In the genomic region with DNA sequence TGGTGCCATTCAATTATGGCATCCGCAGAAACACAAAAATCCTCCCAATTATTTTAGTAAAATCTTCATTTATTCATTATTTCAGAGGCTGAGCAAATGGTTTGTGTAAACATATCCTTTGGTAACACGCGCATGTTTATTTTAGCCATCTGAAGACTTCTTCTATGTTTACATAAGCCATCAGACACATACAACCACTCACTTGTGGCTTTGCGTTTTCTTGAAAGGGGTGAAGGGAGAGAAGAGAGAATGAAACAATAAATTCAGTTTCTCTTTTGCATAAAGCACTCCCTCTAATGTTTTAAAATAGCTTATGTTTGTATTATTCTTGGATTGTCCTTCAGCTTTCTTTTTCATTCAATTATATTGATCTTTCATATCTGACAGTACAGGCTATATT, we compare ENCODE assay signal across 3 cellular contexts.
TF ChIP-seq lines count a peak whose summit lies in the region.

No MANE protein-coding gene starts in this region.

TF ChIP-seq in SK-N-SH, 30 proteins besides CTCF, POLR2A, EP300 and RAD21:
- TF ChIP-seq IRF3 (IDR thresholded peaks at IDR 0.05; ENCODE audit: low read depth, low read length) (no peak), GATA2 (CRISPR knock-in tag; IDR thresholded peaks at IDR 0.05) (no peak), CHD2 (IDR thresholded peaks at IDR 0.05; ENCODE audit: low read length, partially characterized antibody) (no peak), ELF1 (IDR thresholded peaks at IDR 0.05) (no peak), RCOR1 (IDR thresholded peaks at IDR 0.05; ENCODE audit: low read length) (no peak), RFX5 (IDR thresholded peaks at IDR 0.05; ENCODE audit: low read length) (no peak), TAF1 (IDR thresholded peaks at IDR 0.05; ENCODE audit: borderline replicate concordance, low read depth, low read length) (no peak), SIN3A (IDR thresholded peaks at IDR 0.05; ENCODE audit: borderline replicate concordance, low read depth, low read length) (no peak), FOSL2 (IDR thresholded peaks at IDR 0.05; ENCODE audit: borderline replicate concordance, low read depth) (no peak), FOXJ3 (CRISPR knock-in tag; IDR thresholded peaks at IDR 0.05) (no peak), EZH2phosphoT487 (IDR thresholded peaks at IDR 0.05; ENCODE audit: borderline replicate concordance, low read depth) (no peak)
- TF ChIP-seq, protein P1, sequence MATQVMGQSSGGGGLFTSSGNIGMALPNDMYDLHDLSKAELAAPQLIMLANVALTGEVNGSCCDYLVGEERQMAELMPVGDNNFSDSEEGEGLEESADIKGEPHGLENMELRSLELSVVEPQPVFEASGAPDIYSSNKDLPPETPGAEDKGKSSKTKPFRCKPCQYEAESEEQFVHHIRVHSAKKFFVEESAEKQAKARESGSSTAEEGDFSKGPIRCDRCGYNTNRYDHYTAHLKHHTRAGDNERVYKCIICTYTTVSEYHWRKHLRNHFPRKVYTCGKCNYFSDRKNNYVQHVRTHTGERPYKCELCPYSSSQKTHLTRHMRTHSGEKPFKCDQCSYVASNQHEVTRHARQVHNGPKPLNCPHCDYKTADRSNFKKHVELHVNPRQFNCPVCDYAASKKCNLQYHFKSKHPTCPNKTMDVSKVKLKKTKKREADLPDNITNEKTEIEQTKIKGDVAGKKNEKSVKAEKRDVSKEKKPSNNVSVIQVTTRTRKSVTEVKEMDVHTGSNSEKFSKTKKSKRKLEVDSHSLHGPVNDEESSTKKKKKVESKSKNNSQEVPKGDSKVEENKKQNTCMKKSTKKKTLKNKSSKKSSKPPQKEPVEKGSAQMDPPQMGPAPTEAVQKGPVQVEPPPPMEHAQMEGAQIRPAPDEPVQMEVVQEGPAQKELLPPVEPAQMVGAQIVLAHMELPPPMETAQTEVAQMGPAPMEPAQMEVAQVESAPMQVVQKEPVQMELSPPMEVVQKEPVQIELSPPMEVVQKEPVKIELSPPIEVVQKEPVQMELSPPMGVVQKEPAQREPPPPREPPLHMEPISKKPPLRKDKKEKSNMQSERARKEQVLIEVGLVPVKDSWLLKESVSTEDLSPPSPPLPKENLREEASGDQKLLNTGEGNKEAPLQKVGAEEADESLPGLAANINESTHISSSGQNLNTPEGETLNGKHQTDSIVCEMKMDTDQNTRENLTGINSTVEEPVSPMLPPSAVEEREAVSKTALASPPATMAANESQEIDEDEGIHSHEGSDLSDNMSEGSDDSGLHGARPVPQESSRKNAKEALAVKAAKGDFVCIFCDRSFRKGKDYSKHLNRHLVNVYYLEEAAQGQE (IDR thresholded peaks at IDR 0.05; ENCODE audit: low read depth, low read length), result no peak
- TF ChIP-seq, protein P2, sequence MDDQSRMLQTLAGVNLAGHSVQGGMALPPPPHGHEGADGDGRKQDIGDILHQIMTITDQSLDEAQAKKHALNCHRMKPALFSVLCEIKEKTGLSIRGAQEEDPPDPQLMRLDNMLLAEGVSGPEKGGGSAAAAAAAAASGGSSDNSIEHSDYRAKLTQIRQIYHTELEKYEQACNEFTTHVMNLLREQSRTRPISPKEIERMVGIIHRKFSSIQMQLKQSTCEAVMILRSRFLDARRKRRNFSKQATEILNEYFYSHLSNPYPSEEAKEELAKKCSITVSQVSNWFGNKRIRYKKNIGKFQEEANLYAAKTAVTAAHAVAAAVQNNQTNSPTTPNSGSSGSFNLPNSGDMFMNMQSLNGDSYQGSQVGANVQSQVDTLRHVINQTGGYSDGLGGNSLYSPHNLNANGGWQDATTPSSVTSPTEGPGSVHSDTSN (IDR thresholded peaks at IDR 0.05), result no peak

TF ChIP-seq in SK-N-SH treated with all-trans-retinoic acid at 6 μM for 48 hours, 23 proteins besides CTCF, POLR2A, EP300 and RAD21 (continues in another document):
- TF ChIP-seq, protein P3, sequence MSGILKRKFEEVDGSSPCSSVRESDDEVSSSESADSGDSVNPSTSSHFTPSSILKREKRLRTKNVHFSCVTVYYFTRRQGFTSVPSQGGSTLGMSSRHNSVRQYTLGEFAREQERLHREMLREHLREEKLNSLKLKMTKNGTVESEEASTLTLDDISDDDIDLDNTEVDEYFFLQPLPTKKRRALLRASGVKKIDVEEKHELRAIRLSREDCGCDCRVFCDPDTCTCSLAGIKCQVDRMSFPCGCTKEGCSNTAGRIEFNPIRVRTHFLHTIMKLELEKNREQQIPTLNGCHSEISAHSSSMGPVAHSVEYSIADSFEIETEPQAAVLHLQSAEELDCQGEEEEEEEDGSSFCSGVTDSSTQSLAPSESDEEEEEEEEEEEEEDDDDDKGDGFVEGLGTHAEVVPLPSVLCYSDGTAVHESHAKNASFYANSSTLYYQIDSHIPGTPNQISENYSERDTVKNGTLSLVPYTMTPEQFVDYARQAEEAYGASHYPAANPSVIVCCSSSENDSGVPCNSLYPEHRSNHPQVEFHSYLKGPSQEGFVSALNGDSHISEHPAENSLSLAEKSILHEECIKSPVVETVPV (CRISPR knock-in tag; IDR thresholded peaks at IDR 0.05), result no peak
- TF ChIP-seq TCF4 (CRISPR knock-in tag; IDR thresholded peaks at IDR 0.05; ENCODE audit: borderline replicate concordance), result no peak
- TF ChIP-seq GLIS3 (CRISPR knock-in tag; IDR thresholded peaks at IDR 0.05), result no peak
- TF ChIP-seq TOX (CRISPR knock-in tag; IDR thresholded peaks at IDR 0.05; ENCODE audit: borderline replicate concordance), result no peak
- TF ChIP-seq ARNTL (CRISPR knock-in tag; IDR thresholded peaks at IDR 0.05; ENCODE audit: borderline replicate concordance, low read depth), result no peak
- TF ChIP-seq PPARA (CRISPR knock-in tag; IDR thresholded peaks at IDR 0.05; ENCODE audit: borderline replicate concordance), result no peak
- no peak for TF ChIP-seq ZNF565 (CRISPR knock-in tag; conservative IDR thresholded peaks at IDR 0.05; ENCODE audit: low read depth)
- TF ChIP-seq, protein P4, sequence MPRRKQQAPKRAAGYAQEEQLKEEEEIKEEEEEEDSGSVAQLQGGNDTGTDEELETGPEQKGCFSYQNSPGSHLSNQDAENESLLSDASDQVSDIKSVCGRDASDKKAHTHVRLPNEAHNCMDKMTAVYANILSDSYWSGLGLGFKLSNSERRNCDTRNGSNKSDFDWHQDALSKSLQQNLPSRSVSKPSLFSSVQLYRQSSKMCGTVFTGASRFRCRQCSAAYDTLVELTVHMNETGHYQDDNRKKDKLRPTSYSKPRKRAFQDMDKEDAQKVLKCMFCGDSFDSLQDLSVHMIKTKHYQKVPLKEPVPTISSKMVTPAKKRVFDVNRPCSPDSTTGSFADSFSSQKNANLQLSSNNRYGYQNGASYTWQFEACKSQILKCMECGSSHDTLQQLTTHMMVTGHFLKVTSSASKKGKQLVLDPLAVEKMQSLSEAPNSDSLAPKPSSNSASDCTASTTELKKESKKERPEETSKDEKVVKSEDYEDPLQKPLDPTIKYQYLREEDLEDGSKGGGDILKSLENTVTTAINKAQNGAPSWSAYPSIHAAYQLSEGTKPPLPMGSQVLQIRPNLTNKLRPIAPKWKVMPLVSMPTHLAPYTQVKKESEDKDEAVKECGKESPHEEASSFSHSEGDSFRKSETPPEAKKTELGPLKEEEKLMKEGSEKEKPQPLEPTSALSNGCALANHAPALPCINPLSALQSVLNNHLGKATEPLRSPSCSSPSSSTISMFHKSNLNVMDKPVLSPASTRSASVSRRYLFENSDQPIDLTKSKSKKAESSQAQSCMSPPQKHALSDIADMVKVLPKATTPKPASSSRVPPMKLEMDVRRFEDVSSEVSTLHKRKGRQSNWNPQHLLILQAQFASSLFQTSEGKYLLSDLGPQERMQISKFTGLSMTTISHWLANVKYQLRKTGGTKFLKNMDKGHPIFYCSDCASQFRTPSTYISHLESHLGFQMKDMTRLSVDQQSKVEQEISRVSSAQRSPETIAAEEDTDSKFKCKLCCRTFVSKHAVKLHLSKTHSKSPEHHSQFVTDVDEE (CRISPR knock-in tag; IDR thresholded peaks at IDR 0.05), result no peak
- TF ChIP-seq ZC3H10 (CRISPR knock-in tag; IDR thresholded peaks at IDR 0.05), result no peak
- no peak for TF ChIP-seq ESRRG (CRISPR knock-in tag; IDR thresholded peaks at IDR 0.05)
- TF ChIP-seq RARB (CRISPR knock-in tag; IDR thresholded peaks at IDR 0.05), result no peak
- no peak for TF ChIP-seq ZNF70 (CRISPR knock-in tag; IDR thresholded peaks at IDR 0.05)
- no peak for TF ChIP-seq SNAI2 (CRISPR knock-in tag; IDR thresholded peaks at IDR 0.05)
- no peak for TF ChIP-seq CREB5 (CRISPR knock-in tag; IDR thresholded peaks at IDR 0.05; ENCODE audit: low read depth)

TF ChIP-seq in K562, 482 proteins besides CTCF, POLR2A, EP300 and RAD21 (continued from another document):
- TF ChIP-seq, protein P5, sequence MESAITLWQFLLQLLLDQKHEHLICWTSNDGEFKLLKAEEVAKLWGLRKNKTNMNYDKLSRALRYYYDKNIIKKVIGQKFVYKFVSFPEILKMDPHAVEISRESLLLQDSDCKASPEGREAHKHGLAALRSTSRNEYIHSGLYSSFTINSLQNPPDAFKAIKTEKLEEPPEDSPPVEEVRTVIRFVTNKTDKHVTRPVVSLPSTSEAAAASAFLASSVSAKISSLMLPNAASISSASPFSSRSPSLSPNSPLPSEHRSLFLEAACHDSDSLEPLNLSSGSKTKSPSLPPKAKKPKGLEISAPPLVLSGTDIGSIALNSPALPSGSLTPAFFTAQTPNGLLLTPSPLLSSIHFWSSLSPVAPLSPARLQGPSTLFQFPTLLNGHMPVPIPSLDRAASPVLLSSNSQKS (CRISPR knock-in tag; IDR thresholded peaks at IDR 0.05), result no peak
- TF ChIP-seq ZNF165 (CRISPR knock-in tag; IDR thresholded peaks at IDR 0.05; ENCODE audit: borderline replicate concordance) (no peak), ZNF12 (CRISPR knock-in tag; IDR thresholded peaks at IDR 0.05) (no peak), CXXC5 (CRISPR knock-in tag; IDR thresholded peaks at IDR 0.05) (no peak), ZNF146 (CRISPR knock-in tag; IDR thresholded peaks at IDR 0.05; ENCODE audit: unreplicated experiment) (no peak)
